In the genomic region with DNA sequence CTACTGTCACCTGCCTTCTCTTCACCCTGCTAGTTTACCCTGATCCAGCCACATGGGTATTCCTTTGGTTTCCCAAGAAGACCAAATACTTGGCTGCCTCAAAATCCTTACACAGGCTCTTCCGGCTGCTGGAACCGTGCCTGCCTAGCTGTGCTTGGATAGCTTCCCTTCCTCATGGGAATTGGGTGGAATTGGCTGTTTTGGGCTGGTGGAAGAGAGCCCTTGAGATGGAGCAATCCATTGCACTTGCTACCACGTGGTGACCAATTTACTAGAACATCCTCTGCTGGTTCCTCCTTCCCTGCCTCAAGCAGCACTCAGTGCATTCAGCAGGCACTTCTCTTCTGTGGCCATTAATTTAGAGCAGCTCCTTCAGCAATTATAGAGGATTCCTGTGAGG, we compare ENCODE assay signal across 14 cellular contexts.
DNase-seq lines count a peak whose midpoint lies in the region; ATAC-seq and TF ChIP-seq lines count a peak whose summit lies in the region.
"Had no signal": no experiment of that assay in that cellular context is flagged by ENCODE, and none has a peak within 500 bp of the region (broad histone marks: within the 10 kb centered on the region; RNA-seq: fewer than 3 reads in every experiment).

No MANE protein-coding gene starts in this region.

- 65% methylated on average over 3 of the region's 3 CpGs for WGBS in mammary epithelial cell (ENCODE audit: low coverage, missing lambda C conversion rate)

- peak in 1 of 2 donors; percentile 52 for ATAC-seq in gastrocnemius medialis
- no peak for ATAC-seq in GM21529 (IDR thresholded peaks at IDR 0.05; ENCODE audit: unreplicated experiment)
- ATAC-seq: activated T-cell treated with anti-CD3 and anti-CD28 coated beads, Interleukin-2, amount 50 U/mL, for 4 hours had no signal

- H3K4me1 ChIP-seq in gastrocnemius medialis (no peaks in the 10 kb centered on the region), mammary epithelial cell (ENCODE audit: insufficient read depth, low read length) (no peaks in the 10 kb centered on the region)
- H3K4me1 ChIP-seq: colonic mucosa had no signal

- no peak overlapping the region for H3K27ac ChIP-seq in gastrocnemius medialis
- no peak overlapping the region for H3K27ac ChIP-seq in mammary epithelial cell (ENCODE audit: insufficient read depth, low read depth, low read length)
- H3K27ac ChIP-seq: colonic mucosa, spleen had no signal

- H3K9me3 ChIP-seq in gastrocnemius medialis (no peaks in the 10 kb centered on the region), mammary epithelial cell (replicated peaks; ENCODE audit: insufficient read depth, low read length) (no peaks in the 10 kb centered on the region)
- H3K9me3 ChIP-seq: colonic mucosa, spleen had no signal

- intact Hi-C loops in gastrocnemius medialis (cut with DNase I; ENCODE audit: low total_unique reads), result loop anchor here (10.0 kb wide), 1 partner anchor 119 kb away; the partner anchor contains the start of gene AP1S2
- intact Hi-C loops in mammary epithelial cell (cut with micrococcal nuclease), result loop anchor here (1.0 to 2.0 kb wide), 4 partner anchors 44 to 287 kb away; partner anchors contain the start of gene AP1S2

- no peak overlapping the region for H3K4me2 ChIP-seq in mammary epithelial cell (ENCODE audit: insufficient read depth, low read depth, low read length)

- no peaks in the 10 kb centered on the region for H3K79me2 ChIP-seq in mammary epithelial cell (ENCODE audit: insufficient read depth, low read length)

- DNase-seq in DMS79 (lab: John Stamatoyannopoulos, UW), result peak; percentile 27
- DNase-seq in NOMO-1 treated with dmso at 0.1 percent for 144 hours (lab: John Stamatoyannopoulos, UW; ENCODE audit: unreplicated experiment), result peak; percentile 5
- DNase-seq in fibroblast of the aortic adventitia (ENCODE audit: low read depth), result peak; percentile 85
- peak; percentile 8 to 21 for DNase-seq in gastrocnemius medialis
- DNase-seq in glomerular visceral epithelial cell (ENCODE audit: extremely low spot score), result no peak
- DNase-seq in NCI-H510A (lab: John Stamatoyannopoulos, UW), result no peak
- DNase-seq in mammary epithelial cell, result no peak
- DNase-seq: activated B cell treated with CpG ODN at 0.5 μM for 24 hours; activated naive CD4-positive, alpha-beta T cell treated with anti-CD3 and anti-CD28 coated beads, Interleukin-2, amount 50 U/mL, for 16 hours; activated T-cell treated with anti-CD3 and anti-CD28 coated beads, Interleukin-2, amount 50 U/mL, for 4 hours; NCI-H345; spleen had no signal

- no peaks in the 10 kb centered on the region for H4K20me1 ChIP-seq in mammary epithelial cell (ENCODE audit: insufficient read depth, low read length)

- dilution Hi-C loops in mammary epithelial cell (cut with HindIII; ENCODE audit: low sequenced_read_pairs), result no loop called here

- TF ChIP-seq POLR2A in gastrocnemius medialis (IDR thresholded peaks at IDR 0.05), result no peak

- H2AFZ ChIP-seq in mammary epithelial cell (ENCODE audit: low read depth, low read length), result no peak overlapping the region

- no peak overlapping the region for H3K9ac ChIP-seq in mammary epithelial cell (ENCODE audit: insufficient read depth, low read length)

- no TSS peak for BruUV-seq in mammary epithelial cell (replicated peaks; lab: Mats Ljungman, UMichigan)

- CTCF ChIA-PET in mammary epithelial cell (lab: Charles Lee; ENCODE audit: low non-redundant PET), result no interaction called here

- H3K36me3 ChIP-seq in gastrocnemius medialis (no peaks in the 10 kb centered on the region), mammary epithelial cell (ENCODE audit: insufficient read depth, low read length) (no peaks in the 10 kb centered on the region)
- H3K36me3 ChIP-seq: colonic mucosa, spleen had no signal

- in situ Hi-C loops in gastrocnemius medialis (cut with MboI; ENCODE audit: low sequenced_read_pairs in 4 of 4) (no loop called here), mammary epithelial cell (cut with MboI; ENCODE audit: low sequenced_read_pairs in 2 of 2) (loop anchor here in 1 of 2 donors (5.0 kb wide), 1 partner anchor 42 kb away; no protein-coding TSS in a partner anchor)

- H3K27me3 ChIP-seq in gastrocnemius medialis (no peaks in the 10 kb centered on the region), mammary epithelial cell (ENCODE audit: insufficient read depth, low read length) (no peaks in the 10 kb centered on the region)
- H3K27me3 ChIP-seq: colonic mucosa, spleen had no signal

- H3K4me3 ChIP-seq in fibroblast of the aortic adventitia (ENCODE audit: low read depth, low read length) (no peak overlapping the region), gastrocnemius medialis (no peak overlapping the region), mammary epithelial cell (replicated peaks in 1 of 3; ENCODE audit: insufficient read depth in 1 of 3, low read depth in 2 of 3, low read length in 3 of 3) (no peak overlapping the region)
- H3K4me3 ChIP-seq: colonic mucosa, spleen had no signal

- TF ChIP-seq CTCF in fibroblast of the aortic adventitia (IDR thresholded peaks at IDR 0.05; ENCODE audit: insufficient read depth, low read length) (no peak), gastrocnemius medialis (IDR thresholded peaks at IDR 0.05 in 4 of 5, conservative IDR thresholded peaks at IDR 0.05 in 1 of 5) (no peak), mammary epithelial cell (conservative IDR thresholded peaks at IDR 0.05 in 1 of 2, IDR thresholded peaks at IDR 0.05 in 1 of 2; ENCODE audit: extremely low read depth in 1 of 2, insufficient read depth in 1 of 2, low read depth in 1 of 2, low read length in 2 of 2) (no peak)

Comparison
In these comparisons a context has a peak if more than half of its experiments do, and no peak if none do; other contexts are left out.
1. DNase-seq: peak in DMS79 (single experiment), NOMO-1 treated with dmso at 0.1 percent for 144 hours (single experiment), fibroblast of the aortic adventitia (single experiment) and gastrocnemius medialis (2 of 2); none in glomerular visceral epithelial cell (single experiment), NCI-H510A (single experiment) and mammary epithelial cell (single experiment).